19 cellular contexts compared by ENCODE assay signal in genomic region chr20:31844737-31845299, GRCh38. TPM values are rescaled to one million over a fixed set of nuclear protein-coding genes. Genes with fewer than 3 reads are reported as not detected.
DNase-seq lines count a peak whose midpoint lies in the region; ATAC-seq and TF ChIP-seq lines count a peak whose summit lies in the region.
"Had no signal": no experiment of that assay in that cellular context is flagged by ENCODE, and none has a peak within 500 bp of the region (broad histone marks: within the 10 kb centered on the region; RNA-seq: fewer than 3 reads in every experiment).

No MANE protein-coding gene starts in this region.

- DNase-seq in SK-N-SH (no peak), coronary artery (ENCODE audit: low spot score) (no peak), osteoblast (ENCODE audit: insufficient read length, low spot score, missing footprints) (peak; percentile 76), upper lobe of right lung (no peak)
- no peak for DNase-seq in activated effector memory CD4-positive, alpha-beta T cell treated with anti-CD3 and anti-CD28 coated beads, Interleukin-2, amount 50 U/mL, for 16 hours
- DNase-seq in activated T-cell treated with anti-CD3 and anti-CD28 coated beads, Interleukin-2, amount 50 U/mL, for 1 hour, result no peak
- DNase-seq in activated CD4-positive, alpha-beta T cell treated with anti-CD3 and anti-CD28 coated beads, Interleukin-2, amount 50 U/mL, for 48 hours, result no peak
- DNase-seq: activated T-cell treated with anti-CD3 and anti-CD28 coated beads, Interleukin-2, amount 50 U/mL, for 24 hours; BE2C; GOT3; NCI-H1436 treated with DMSO at 0.1 percent for 48 hours; Peyer's patch; stimulated activated CD4-positive, alpha-beta T cell treated with anti-CD3 and anti-CD28 coated beads, Interleukin-15, amount 100 ng/mL, for 24 hours; stimulated activated naive B cell treated with anti-CD40 and anti-IgM and Interleukin-4, amounts not matched to agents 10 μg/mL and 1 μg/mL and 100 μg/mL, for 72 hours had no signal

- H3K27me3 ChIP-seq in SK-N-SH (ENCODE audit: insufficient read depth) (no peaks in the 10 kb centered on the region; the same call in 1 of the 2 replicates), osteoblast (ENCODE audit: insufficient read depth, low read length) (peaks cover 21% of the 10 kb centered on the region), upper lobe of right lung (peaks cover 6% of the 10 kb centered on the region)
- H3K27me3 ChIP-seq: Peyer's patch had no signal

- no peaks in the 10 kb centered on the region for H3K36me3 ChIP-seq in SK-N-SH (replicated peaks in 1 of 2; ENCODE audit: control insufficient read depth in 1 of 2, insufficient read depth in 2 of 2, low read length in 1 of 2)
- no peaks in the 10 kb centered on the region for H3K36me3 ChIP-seq in osteoblast (ENCODE audit: insufficient read depth, low read length)
- H3K36me3 ChIP-seq in upper lobe of right lung, result no peaks in the 10 kb centered on the region
- H3K36me3 ChIP-seq: BE2C, Peyer's patch had no signal

- H4K20me1 ChIP-seq in SK-N-SH (ENCODE audit: insufficient read depth), result no peaks in the 10 kb centered on the region
- H4K20me1 ChIP-seq in osteoblast (ENCODE audit: insufficient read depth, low read length), result peaks cover 4% of the 10 kb centered on the region

- WGBS in SK-N-SH (ENCODE audit: low lambda C conversion rate), result 98% methylated on average over 7 of the region's 28 CpGs

- H3K4me3 ChIP-seq in SK-N-SH (ENCODE audit: low read depth in 2 of 2, low read length in 1 of 2) (no peak overlapping the region), coronary artery (peak overlapping the region; percentile 84), osteoblast (ENCODE audit: insufficient read depth, low read length) (no peak overlapping the region), upper lobe of right lung (peak overlapping the region; percentile 31)

- no peaks in the 10 kb centered on the region for H3K9me3 ChIP-seq in SK-N-SH
- H3K9me3 ChIP-seq in osteoblast (ENCODE audit: low read depth, low read length), result no peaks in the 10 kb centered on the region
- no peaks in the 10 kb centered on the region for H3K9me3 ChIP-seq in upper lobe of right lung
- H3K9me3 ChIP-seq: BE2C, Peyer's patch had no signal

- no peaks in the 10 kb centered on the region for H3K9me2 ChIP-seq in SK-N-SH

- TF ChIP-seq EP300 in SK-N-SH (IDR thresholded peaks at IDR 0.05; ENCODE audit: borderline replicate concordance in 1 of 2, low read depth in 1 of 2, low read length in 1 of 2), result no peak

- H3K79me2 ChIP-seq in SK-N-SH (ENCODE audit: insufficient read depth) (no peaks in the 10 kb centered on the region), osteoblast (ENCODE audit: insufficient read depth, low read length) (no peaks in the 10 kb centered on the region)

- no peak overlapping the region for H3K4me2 ChIP-seq in SK-N-SH
- no peak overlapping the region for H3K4me2 ChIP-seq in osteoblast (ENCODE audit: insufficient read depth, low read length)

- ATAC-seq in SK-N-SH treated with all-trans-retinoic acid at 6 μM for 48 hours (no peak), upper lobe of right lung (no peak)

- H2AFZ ChIP-seq in SK-N-SH (ENCODE audit: low read depth), result no peak overlapping the region
- no peak overlapping the region for H2AFZ ChIP-seq in osteoblast (ENCODE audit: low read length)

- TF ChIP-seq CTCF in SK-N-SH (IDR thresholded peaks at IDR 0.05) (no peak), coronary artery (IDR thresholded peaks at IDR 0.05) (no peak), osteoblast (IDR thresholded peaks at IDR 0.05; ENCODE audit: extremely low read depth, low read depth, low read length) (no peak), upper lobe of right lung (IDR thresholded peaks at IDR 0.05) (no peak)

- intact Hi-C loops in upper lobe of right lung (cut with DNase I), result no loop called here

- no peak overlapping the region for H3K9ac ChIP-seq in SK-N-SH

- POLR2A ChIA-PET in SK-N-SH (lab: Yijun Ruan, JAX), result no interaction called here

- peaks cover 7% of the 10 kb centered on the region for H3F3A ChIP-seq in SK-N-SH (replicated peaks; ENCODE audit: insufficient read depth)

- no peak for TF ChIP-seq RAD21 in SK-N-SH (IDR thresholded peaks at IDR 0.05; ENCODE audit: low read length)

- H3K4me1 ChIP-seq in SK-N-SH (ENCODE audit: control insufficient read depth in 1 of 2, insufficient read depth in 2 of 2, low read depth in 1 of 2, low read length in 1 of 2) (peaks cover 25 to 31% of the 10 kb centered on the region in 2 experiments; a peak in 3 of 4 replicates), osteoblast (ENCODE audit: insufficient read depth, low read length) (peaks cover 45% of the 10 kb centered on the region), upper lobe of right lung (peaks cover 4% of the 10 kb centered on the region)

- CTCF ChIA-PET in SK-N-SH (lab: Yijun Ruan, JAX), result interaction anchor here (0.6 to 15.5 kb wide), 10 partner anchors 10 to 282 kb away, joined by 3 to 174 read pairs (median 9); no protein-coding TSS in a partner anchor

- no peak overlapping the region for H3K27ac ChIP-seq in SK-N-SH (ENCODE audit: low read depth in 2 of 2, low read length in 1 of 2)
- peak overlapping the region; percentile 85 to 95 for H3K27ac ChIP-seq in coronary artery
- H3K27ac ChIP-seq in osteoblast (ENCODE audit: low read depth, low read length), result no peak overlapping the region
- peak overlapping the region; percentile 36 for H3K27ac ChIP-seq in upper lobe of right lung
- H3K27ac ChIP-seq: 22Rv1 had no signal

TF ChIP-seq in SK-N-SH treated with all-trans-retinoic acid at 6 μM for 48 hours, 23 proteins besides CTCF, POLR2A, EP300 and RAD21:
- TF ChIP-seq ZC3H10 (CRISPR knock-in tag; IDR thresholded peaks at IDR 0.05), result no peak
- TF ChIP-seq, protein P1, sequence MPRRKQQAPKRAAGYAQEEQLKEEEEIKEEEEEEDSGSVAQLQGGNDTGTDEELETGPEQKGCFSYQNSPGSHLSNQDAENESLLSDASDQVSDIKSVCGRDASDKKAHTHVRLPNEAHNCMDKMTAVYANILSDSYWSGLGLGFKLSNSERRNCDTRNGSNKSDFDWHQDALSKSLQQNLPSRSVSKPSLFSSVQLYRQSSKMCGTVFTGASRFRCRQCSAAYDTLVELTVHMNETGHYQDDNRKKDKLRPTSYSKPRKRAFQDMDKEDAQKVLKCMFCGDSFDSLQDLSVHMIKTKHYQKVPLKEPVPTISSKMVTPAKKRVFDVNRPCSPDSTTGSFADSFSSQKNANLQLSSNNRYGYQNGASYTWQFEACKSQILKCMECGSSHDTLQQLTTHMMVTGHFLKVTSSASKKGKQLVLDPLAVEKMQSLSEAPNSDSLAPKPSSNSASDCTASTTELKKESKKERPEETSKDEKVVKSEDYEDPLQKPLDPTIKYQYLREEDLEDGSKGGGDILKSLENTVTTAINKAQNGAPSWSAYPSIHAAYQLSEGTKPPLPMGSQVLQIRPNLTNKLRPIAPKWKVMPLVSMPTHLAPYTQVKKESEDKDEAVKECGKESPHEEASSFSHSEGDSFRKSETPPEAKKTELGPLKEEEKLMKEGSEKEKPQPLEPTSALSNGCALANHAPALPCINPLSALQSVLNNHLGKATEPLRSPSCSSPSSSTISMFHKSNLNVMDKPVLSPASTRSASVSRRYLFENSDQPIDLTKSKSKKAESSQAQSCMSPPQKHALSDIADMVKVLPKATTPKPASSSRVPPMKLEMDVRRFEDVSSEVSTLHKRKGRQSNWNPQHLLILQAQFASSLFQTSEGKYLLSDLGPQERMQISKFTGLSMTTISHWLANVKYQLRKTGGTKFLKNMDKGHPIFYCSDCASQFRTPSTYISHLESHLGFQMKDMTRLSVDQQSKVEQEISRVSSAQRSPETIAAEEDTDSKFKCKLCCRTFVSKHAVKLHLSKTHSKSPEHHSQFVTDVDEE (CRISPR knock-in tag; IDR thresholded peaks at IDR 0.05), result peak; percentile 74; the same call in 1 of the 2 replicates

TF ChIP-seq in SK-N-SH, 30 proteins besides CTCF, POLR2A, EP300 and RAD21 (continues in another document):
- TF ChIP-seq JUND (IDR thresholded peaks at IDR 0.05), result no peak
- no peak for TF ChIP-seq EZH2phosphoT487 (IDR thresholded peaks at IDR 0.05; ENCODE audit: borderline replicate concordance, low read depth)
- TF ChIP-seq TCF12 (IDR thresholded peaks at IDR 0.05), result no peak
- TF ChIP-seq TEAD4 (IDR thresholded peaks at IDR 0.05; ENCODE audit: borderline replicate concordance, insufficient read depth), result no peak
- no peak for TF ChIP-seq SIN3A (IDR thresholded peaks at IDR 0.05; ENCODE audit: borderline replicate concordance, low read depth, low read length)
- no peak for TF ChIP-seq MXI1 (IDR thresholded peaks at IDR 0.05; ENCODE audit: low read depth, low read length)
- TF ChIP-seq, protein P2, sequence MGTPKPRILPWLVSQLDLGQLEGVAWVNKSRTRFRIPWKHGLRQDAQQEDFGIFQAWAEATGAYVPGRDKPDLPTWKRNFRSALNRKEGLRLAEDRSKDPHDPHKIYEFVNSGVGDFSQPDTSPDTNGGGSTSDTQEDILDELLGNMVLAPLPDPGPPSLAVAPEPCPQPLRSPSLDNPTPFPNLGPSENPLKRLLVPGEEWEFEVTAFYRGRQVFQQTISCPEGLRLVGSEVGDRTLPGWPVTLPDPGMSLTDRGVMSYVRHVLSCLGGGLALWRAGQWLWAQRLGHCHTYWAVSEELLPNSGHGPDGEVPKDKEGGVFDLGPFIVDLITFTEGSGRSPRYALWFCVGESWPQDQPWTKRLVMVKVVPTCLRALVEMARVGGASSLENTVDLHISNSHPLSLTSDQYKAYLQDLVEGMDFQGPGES (IDR thresholded peaks at IDR 0.05; ENCODE audit: low read depth, low read length), result no peak
- no peak for TF ChIP-seq TAF1 (IDR thresholded peaks at IDR 0.05; ENCODE audit: borderline replicate concordance, low read depth, low read length)

RNA-seq across cellular contexts. Expression of gene FOXS1, which starts 0.6 kb away (rescaled TPM):
- 0.73 and 0.99 TPM in 2 replicates for polyA plus RNA-seq in SK-N-SH (2012; rRNA removed)
- polyA plus RNA-seq in SK-N-SH (2012; cell fraction: cytosol; rRNA removed), result 0.48 and 0.83 TPM in 2 replicates
- polyA plus RNA-seq in SK-N-SH (2012; cell fraction: nucleus; rRNA removed), result 0.58 and 0.85 TPM in 2 replicates
- under 0.01 and 0.36 TPM in 2 replicates for total RNA-seq in osteoblast
- 3.3 TPM for total RNA-seq in upper lobe of right lung
- total RNA-seq: LHCN-M2, Peyer's patch, pulmonary artery endothelial cell had no signal
- polyA plus RNA-seq: neural cell had no signal

RNA-seq across cellular contexts. Expression of gene DUSP15, which starts 25.5 kb away (rescaled TPM):
- 4.3 and 5.4 TPM in 2 replicates for polyA plus RNA-seq in SK-N-SH (2012; rRNA removed)
- polyA plus RNA-seq in SK-N-SH (2012; cell fraction: cytosol; rRNA removed), result 2.6 and 4.9 TPM in 2 replicates
- 11.5 and 13.8 TPM in 2 replicates for polyA plus RNA-seq in SK-N-SH (2012; cell fraction: nucleus; rRNA removed)
- total RNA-seq in osteoblast (1.2 and 1.4 TPM in 2 replicates), upper lobe of right lung (2.4 TPM)
- total RNA-seq: pulmonary artery endothelial cell had no signal

RNA-seq across cellular contexts. Expression of gene TTLL9, which starts 25.6 kb away (rescaled TPM):
- 0.23 and 0.32 TPM in 2 replicates for polyA plus RNA-seq in SK-N-SH (2012; rRNA removed)
- polyA plus RNA-seq in SK-N-SH (2012; cell fraction: cytosol; rRNA removed), result 0.24 and 0.30 TPM in 2 replicates
- 1.2 and 1.8 TPM in 2 replicates for polyA plus RNA-seq in SK-N-SH (2012; cell fraction: nucleus; rRNA removed)
- total RNA-seq in osteoblast (0.59 and 0.72 TPM in 2 replicates), upper lobe of right lung (0.49 TPM)
- total RNA-seq: LHCN-M2 had no signal

RNA-seq across cellular contexts. Expression of gene MYLK2, which starts 25.7 kb away (rescaled TPM):
- polyA plus RNA-seq in SK-N-SH (2012; rRNA removed), result 0.21 and 0.31 TPM in 2 replicates
- polyA plus RNA-seq in SK-N-SH (2012; cell fraction: cytosol; rRNA removed), result 0.09 and 0.18 TPM in 2 replicates
- 1.0 and 1.3 TPM in 2 replicates for polyA plus RNA-seq in SK-N-SH (2012; cell fraction: nucleus; rRNA removed)
- under 0.01 and 0.36 TPM in 2 replicates for total RNA-seq in osteoblast
- not detected for total RNA-seq in upper lobe of right lung

Comparison
In these comparisons a context has a peak if more than half of its experiments do, and no peak if none do; other contexts are left out.
1. H3K27ac ChIP-seq: peak in coronary artery (2 of 2) and upper lobe of right lung (single experiment); none in SK-N-SH (0 of 2) and osteoblast (single experiment).
2. H3K4me3 ChIP-seq: peak in coronary artery (single experiment) and upper lobe of right lung (single experiment); none in SK-N-SH (0 of 2) and osteoblast (single experiment).